In genomic region chr14:20343855-20344205, GRCh38 we compare ENCODE assay signal across 8 cellular contexts. TPM values are rescaled to one million over a fixed set of nuclear protein-coding genes. Genes with fewer than 3 reads are reported as not detected.
DNase-seq lines count a peak whose midpoint lies in the region; ATAC-seq and TF ChIP-seq lines count a peak whose summit lies in the region.

No MANE protein-coding gene starts in this region.

- peak overlapping the region; percentile 87 for H3K27ac ChIP-seq in colonic mucosa

- H3K27me3 ChIP-seq in colonic mucosa (no peaks in the 10 kb centered on the region), mucosa of stomach (ENCODE audit: control insufficient read depth, insufficient read depth, low read length) (no peaks in the 10 kb centered on the region)

- H3K9me3 ChIP-seq in colonic mucosa, result no peaks in the 10 kb centered on the region
- H3K9me3 ChIP-seq in mucosa of stomach (ENCODE audit: control insufficient read depth, low read length), result no peaks in the 10 kb centered on the region

- ATAC-seq in GM18870 (IDR thresholded peaks at IDR 0.05; ENCODE audit: unreplicated experiment) (no peak), HG02870 (IDR thresholded peaks at IDR 0.05; ENCODE audit: unreplicated experiment) (no peak)

- intact Hi-C loops in colonic mucosa (cut with DNase I), result loop anchor here (10.0 kb wide), 1 partner anchor 121 kb away; the partner anchor contains the start of genes PIP4P1 and PNP

- H3K9ac ChIP-seq in colonic mucosa (ENCODE audit: low read depth in 2 of 2, low read length in 2 of 2) (peak overlapping the region; percentile 85 to 86), mucosa of stomach (ENCODE audit: low read length) (peak overlapping the region; percentile 69)

- peak overlapping the region; percentile 68 for H3K4me3 ChIP-seq in GM12865 (ENCODE audit: low read depth, low read length)
- peak overlapping the region; percentile 66 for H3K4me3 ChIP-seq in colonic mucosa
- H3K4me3 ChIP-seq in mucosa of stomach (ENCODE audit: low read length), result peak overlapping the region; percentile 57

- H3K4me1 ChIP-seq in colonic mucosa, result no peaks in the 10 kb centered on the region
- no peaks in the 10 kb centered on the region for H3K4me1 ChIP-seq in mucosa of stomach (ENCODE audit: control insufficient read depth, insufficient read depth, low read length)

- no peaks in the 10 kb centered on the region for H3K36me3 ChIP-seq in colonic mucosa
- H3K36me3 ChIP-seq in mucosa of stomach (ENCODE audit: control insufficient read depth, insufficient read depth, low read length), result no peaks in the 10 kb centered on the region

- TF ChIP-seq CTCF in GM12865 (IDR thresholded peaks at IDR 0.05; ENCODE audit: insufficient read depth, low read depth, low read length, missing control alignments), result no peak
- no peak for TF ChIP-seq CTCF in colonic mucosa (IDR thresholded peaks at IDR 0.05)

- no peak for DNase-seq in GM12865 (ENCODE audit: low read depth)
- peak; percentile 65 for DNase-seq in NCI-H2227 treated with DMSO at 0.1 percent for 48 hours (lab: John Stamatoyannopoulos, UW)
- no peak for DNase-seq in colonic mucosa
- DNase-seq in midbrain (lab: John Stamatoyannopoulos, UW), result no peak
- no peak for DNase-seq in activated CD4-positive, CD25-positive, alpha-beta regulatory T cell (lab: John Stamatoyannopoulos, UW)

RNA-seq across cellular contexts. Expression of gene PARP2, which starts 0.4 kb away (rescaled TPM):
- 10 to 100 TPM; 12.5 to 23.7 TPM for total RNA-seq in colonic mucosa

RNA-seq across cellular contexts. Expression of gene CCNB1IP1, which starts 10.8 kb away (rescaled TPM):
- total RNA-seq in colonic mucosa, result 10 to 100 TPM; 20.5 to 30.7 TPM

RNA-seq across cellular contexts. Expression of gene TTC5, which starts 38.1 kb away (rescaled TPM):
- 10 to 100 TPM; 10.1 to 12.1 TPM for total RNA-seq in colonic mucosa
